ENCODE assay signal across 8 cellular contexts in the genomic region with DNA sequence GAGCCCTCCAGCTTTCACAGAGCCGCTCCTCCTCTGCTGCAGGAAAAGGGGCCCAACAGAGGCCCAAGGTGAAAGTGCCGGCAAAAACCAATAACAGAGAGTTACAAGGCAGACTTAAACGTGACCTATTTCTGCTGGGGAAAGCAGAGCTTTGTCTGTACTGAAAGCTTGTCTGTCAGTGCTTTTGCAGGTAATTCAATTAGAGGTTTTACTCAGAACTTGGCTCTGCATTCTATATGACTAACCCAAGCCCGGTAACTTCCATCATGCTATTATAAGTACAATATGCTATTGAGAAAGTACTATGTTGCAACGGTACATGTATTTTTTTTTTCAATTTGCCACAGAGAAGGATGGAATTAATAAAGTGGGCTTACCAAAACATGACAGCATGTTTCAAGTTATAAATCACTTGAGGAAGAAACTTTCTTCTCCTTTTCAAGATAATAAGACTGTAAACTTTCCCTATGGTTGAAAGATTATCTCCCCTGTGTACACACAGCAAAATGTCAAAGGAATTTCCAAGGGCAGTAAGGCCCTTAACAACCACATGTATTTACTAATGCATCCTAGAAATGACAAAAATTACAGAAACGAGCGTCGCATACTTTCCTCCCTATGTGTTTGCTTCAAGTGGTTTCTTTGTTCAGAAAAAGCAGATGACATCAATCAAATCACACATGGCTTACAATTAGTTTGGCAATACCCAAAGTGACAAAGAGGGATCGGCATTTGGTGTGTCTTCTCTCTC.
DNase-seq lines count a peak whose midpoint lies in the region; ATAC-seq and TF ChIP-seq lines count a peak whose summit lies in the region.

No MANE protein-coding gene starts in this region.

- H3K27ac ChIP-seq in KOPT-K1 (ENCODE audit: low read depth, low read length, poor library complexity, severe bottlenecking) = peak overlapping the region; percentile 51
- H3K27ac ChIP-seq in colonic mucosa = no peak overlapping the region

- no peak overlapping the region for H3K9ac ChIP-seq in colonic mucosa (ENCODE audit: low read depth in 2 of 2, low read length in 2 of 2)

- no peak for TF ChIP-seq CTCF in GM06990 (IDR thresholded peaks at IDR 0.05; ENCODE audit: insufficient read depth, low read length, poor library complexity, severe bottlenecking)
- TF ChIP-seq CTCF in mucosa of descending colon (IDR thresholded peaks at IDR 0.05) = no peak
- TF ChIP-seq CTCF in colonic mucosa (IDR thresholded peaks at IDR 0.05) = no peak

- intact Hi-C loops in mucosa of descending colon (cut with DNase I, micrococcal nuclease) (no loop called here), colonic mucosa (cut with DNase I) (no loop called here)

- DNase-seq in GM06990 (ENCODE audit: extremely low read depth, insufficient read length) (peak; percentile 59), mucosa of descending colon (no peak), HuH-7.5 (ENCODE audit: low spot score) (no peak), colonic mucosa (no peak), NCI-H1694 treated with DMSO at 0.1 percent for 48 hours (lab: John Stamatoyannopoulos, UW) (no peak)
- no peak for DNase-seq in activated naive CD8-positive, alpha-beta T cell treated with anti-CD3 and anti-CD28 coated beads, Interleukin-2, amount 50 U/mL, for 24 hours

- H3K36me3 Mint-ChIP-seq in activated naive CD8-positive, alpha-beta T cell treated with anti-CD3 and anti-CD28 coated beads, Interleukin-2, amount 50 U/mL, for 24 hours (ENCODE audit: low read depth) = no peaks in the 10 kb centered on the region

- H3K9me3 ChIP-seq in KOPT-K1 (ENCODE audit: insufficient read depth, low read length, poor library complexity, severe bottlenecking) (no peaks in the 10 kb centered on the region), mucosa of descending colon (no peaks in the 10 kb centered on the region), colonic mucosa (no peaks in the 10 kb centered on the region)

- H3K36me3 ChIP-seq in GM06990 (ENCODE audit: control insufficient read depth, insufficient read depth, low read length) (no peaks in the 10 kb centered on the region), KOPT-K1 (ENCODE audit: insufficient read depth, low read length) (no peaks in the 10 kb centered on the region), mucosa of descending colon (ENCODE audit: low read depth) (no peaks in the 10 kb centered on the region), colonic mucosa (no peaks in the 10 kb centered on the region)

- peak overlapping the region; percentile 18 for H3K27ac Mint-ChIP-seq in activated naive CD8-positive, alpha-beta T cell treated with anti-CD3 and anti-CD28 coated beads, Interleukin-2, amount 50 U/mL, for 24 hours

- H3K9me3 Mint-ChIP-seq in activated naive CD8-positive, alpha-beta T cell treated with anti-CD3 and anti-CD28 coated beads, Interleukin-2, amount 50 U/mL, for 24 hours = no peaks in the 10 kb centered on the region

- ATAC-seq in GM21723 (IDR thresholded peaks at IDR 0.05; ENCODE audit: unreplicated experiment) (peak; percentile 41), mucosa of descending colon (peak; percentile 10)
- ATAC-seq in activated naive CD8-positive, alpha-beta T cell treated with anti-CD3 and anti-CD28 coated beads, Interleukin-2, amount 50 U/mL, for 24 hours = peak; percentile 70

- H3K4me3 ChIP-seq in GM06990 (replicated peaks; ENCODE audit: low read depth, low read length) (no peak overlapping the region), mucosa of descending colon (no peak overlapping the region), colonic mucosa (no peak overlapping the region)

- H3K27me3 ChIP-seq in GM06990 (replicated peaks; ENCODE audit: control insufficient read depth, insufficient read depth, low read length) = no peaks in the 10 kb centered on the region
- no peaks in the 10 kb centered on the region for H3K27me3 ChIP-seq in colonic mucosa

- peaks cover 27% of the 10 kb centered on the region for H3K4me1 ChIP-seq in mucosa of descending colon (ENCODE audit: low read depth)
- peaks cover 6% of the 10 kb centered on the region for H3K4me1 ChIP-seq in colonic mucosa

- H3K4me3 Mint-ChIP-seq in activated naive CD8-positive, alpha-beta T cell treated with anti-CD3 and anti-CD28 coated beads, Interleukin-2, amount 50 U/mL, for 24 hours = peak overlapping the region; percentile 45

- no peaks in the 10 kb centered on the region for H3K27me3 Mint-ChIP-seq in activated naive CD8-positive, alpha-beta T cell treated with anti-CD3 and anti-CD28 coated beads, Interleukin-2, amount 50 U/mL, for 24 hours

- peaks cover 25% of the 10 kb centered on the region for H3K4me1 Mint-ChIP-seq in activated naive CD8-positive, alpha-beta T cell treated with anti-CD3 and anti-CD28 coated beads, Interleukin-2, amount 50 U/mL, for 24 hours

Comparison
In these comparisons a context has a peak if more than half of its experiments do, and no peak if none do; other contexts are left out.
1. ATAC-seq: peak in every context shown above with its lines; median percentile 70 in activated naive CD8-positive, alpha-beta T cell treated with anti-CD3 and anti-CD28 coated beads, Interleukin-2, amount 50 U/mL, for 24 hours; 41 in GM21723; 10 in mucosa of descending colon.